12 cellular contexts compared by ENCODE assay signal in the genomic region with DNA sequence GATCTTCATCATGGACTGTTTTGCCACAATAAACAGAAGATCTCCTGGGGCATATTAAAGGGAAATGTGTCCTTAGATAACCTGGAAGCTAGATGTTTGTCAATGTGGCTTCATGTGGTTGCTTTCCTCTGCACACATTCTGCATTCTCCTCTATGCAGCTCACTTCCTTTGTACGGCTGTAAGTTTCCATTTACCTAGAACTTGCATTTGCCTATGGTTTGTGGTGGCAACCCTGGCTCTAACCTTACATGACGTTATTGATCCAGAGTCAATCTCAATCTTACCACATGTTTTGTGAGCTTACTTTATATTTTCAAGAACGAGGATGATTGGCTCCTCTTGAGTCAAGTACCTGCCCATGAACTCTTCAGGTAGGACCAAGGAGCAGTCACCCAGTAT.
DNase-seq lines count a peak whose midpoint lies in the region; ATAC-seq and TF ChIP-seq lines count a peak whose summit lies in the region.
"Had no signal": no experiment of that assay in that cellular context is flagged by ENCODE, and none has a peak within 500 bp of the region (broad histone marks: within the 10 kb centered on the region; RNA-seq: fewer than 3 reads in every experiment).

No MANE protein-coding gene starts in this region.

- H3K9me3 ChIP-seq in IMR-90 (ENCODE audit: control insufficient read depth, insufficient read depth, low read length) (no peaks in the 10 kb centered on the region), parathyroid adenoma (ENCODE audit: control insufficient read depth, low read length) (no peaks in the 10 kb centered on the region), lower lobe of right lung (no peaks in the 10 kb centered on the region)
- H3K9me3 ChIP-seq: colonic mucosa, prostate gland had no signal

- POLR2A ChIA-PET in IMR-90 (lab: Charles Lee; ENCODE audit: unreplicated experiment): no interaction called here

- H2AK9ac ChIP-seq in IMR-90 (replicated peaks; ENCODE audit: low read depth, low read length, poor library complexity): no peak overlapping the region

- BruUV-seq in IMR-90 (replicated peaks; lab: Mats Ljungman, UMichigan): no TSS peak

- H2BK20ac ChIP-seq in IMR-90 (ENCODE audit: low read depth, low read length): no peak overlapping the region

- H4K91ac ChIP-seq in IMR-90 (ENCODE audit: insufficient read depth, low read depth, low read length): no peak overlapping the region

- no CpG with 5 or more reads among the region's 3 CpGs for WGBS in IMR-90 (ENCODE audit: extremely low coverage in 2 of 2, insufficient read length in 1 of 2), 2 experiments

- H2BK120ac ChIP-seq in IMR-90 (ENCODE audit: low read depth, low read length): no peak overlapping the region

- dilution Hi-C loops in IMR-90 (cut with HindIII; ENCODE audit: low sequenced_read_pairs, unreplicated experiment): no loop called here

- DNase-seq in IMR-90: peak; percentile 13
- DNase-seq in lower lobe of right lung: no peak
- DNase-seq in cerebellar cortex (ENCODE audit: low spot score): no peak
- no peak for DNase-seq in kidney tubule cell (ENCODE audit: low spot score)
- no peak for DNase-seq in SW 1271 (lab: John Stamatoyannopoulos, UW)
- DNase-seq: colonic mucosa; stimulated activated CD8-positive, alpha-beta memory T cell treated with anti-CD3 and anti-CD28 coated beads, Interleukin-4, amount 100 ng/mL, for 48 hours had no signal

- no peaks in the 10 kb centered on the region for H3K36me3 ChIP-seq in IMR-90 (ENCODE audit: control insufficient read depth, insufficient read depth, low read length)
- H3K36me3 ChIP-seq in parathyroid adenoma (ENCODE audit: control insufficient read depth, insufficient read depth, low read length): no peaks in the 10 kb centered on the region
- no peaks in the 10 kb centered on the region for H3K36me3 ChIP-seq in lower lobe of right lung
- H3K36me3 ChIP-seq: colonic mucosa, prostate gland had no signal

- no peak overlapping the region for H3K23ac ChIP-seq in IMR-90 (ENCODE audit: low read depth, low read length)

- H3K56ac ChIP-seq in IMR-90 (ENCODE audit: extremely low read depth, insufficient read depth, low read length): no peak overlapping the region

- TF ChIP-seq RAD21 in IMR-90 (IDR thresholded peaks at IDR 0.05; ENCODE audit: low read length): no peak

- TF ChIP-seq CTCF in IMR-90 (conservative IDR thresholded peaks at IDR 0.05; ENCODE audit: low read depth, low read length): no peak
- TF ChIP-seq CTCF in parathyroid adenoma (IDR thresholded peaks at IDR 0.05): no peak
- TF ChIP-seq CTCF in lower lobe of right lung (IDR thresholded peaks at IDR 0.05): no peak

- no peaks in the 10 kb centered on the region for H3K9me1 ChIP-seq in IMR-90 (ENCODE audit: insufficient read depth, low read length)

- in situ Hi-C loops in IMR-90 (cut with MboI; ENCODE audit: low sequenced_read_pairs): no loop called here

- no peaks in the 10 kb centered on the region for H4K20me1 ChIP-seq in IMR-90 (ENCODE audit: insufficient read depth, low read length)

- no peak overlapping the region for H2BK15ac ChIP-seq in IMR-90 (ENCODE audit: low read depth, low read length)

- no peak overlapping the region for H3K4ac ChIP-seq in IMR-90 (ENCODE audit: low read depth, low read length)

- H3K9ac ChIP-seq in IMR-90 (ENCODE audit: low read depth, low read length) (no peak overlapping the region), parathyroid adenoma (no peak overlapping the region)

- ATAC-seq in GM18873 (IDR thresholded peaks at IDR 0.05; ENCODE audit: low FRiP score, unreplicated experiment) (peak; percentile 52), HG02623 (IDR thresholded peaks at IDR 0.05; ENCODE audit: unreplicated experiment) (peak; percentile 69), IMR-90 (ENCODE audit: low read depth) (no peak), lower lobe of right lung (no peak)
- ATAC-seq: HepG2 had no signal

- H3K79me1 ChIP-seq in IMR-90 (ENCODE audit: low read depth in 1 of 2, low read length in 2 of 2): no peaks in the 10 kb centered on the region

- no peak overlapping the region for H3K4me2 ChIP-seq in IMR-90 (ENCODE audit: low read depth, low read length)
- peak overlapping the region; percentile 4 for H3K4me2 ChIP-seq in parathyroid adenoma (ENCODE audit: low read length)

- intact Hi-C loops in IMR-90 (cut with micrococcal nuclease): no loop called here
- intact Hi-C loops in lower lobe of right lung (cut with DNase I): no loop called here

- H3K4me1 ChIP-seq in IMR-90 (ENCODE audit: control insufficient read depth, insufficient read depth, low read length) (peaks cover 2% of the 10 kb centered on the region; the same call in 1 of the 2 replicates), parathyroid adenoma (peaks cover 39% of the 10 kb centered on the region), lower lobe of right lung (no peaks in the 10 kb centered on the region)
- H3K4me1 ChIP-seq: colonic mucosa, prostate gland had no signal

- H2AFZ ChIP-seq in IMR-90 (replicated peaks; ENCODE audit: low read length, poor library complexity): no peak overlapping the region
- peak overlapping the region; percentile 36 for H2AFZ ChIP-seq in parathyroid adenoma

- peaks cover 20% of the 10 kb centered on the region for H3K27me3 ChIP-seq in IMR-90 (ENCODE audit: control insufficient read depth, insufficient read depth, low read length)
- H3K27me3 ChIP-seq in parathyroid adenoma (ENCODE audit: control insufficient read depth, insufficient read depth, low read length): no peaks in the 10 kb centered on the region
- H3K27me3 ChIP-seq in lower lobe of right lung (ENCODE audit: low read depth): no peaks in the 10 kb centered on the region
- H3K27me3 ChIP-seq: colonic mucosa had no signal

- H3K79me2 ChIP-seq in parathyroid adenoma: no peaks in the 10 kb centered on the region

- no peak overlapping the region for H3K27ac ChIP-seq in IMR-90 (ENCODE audit: insufficient read depth, low read length)
- H3K27ac ChIP-seq in parathyroid adenoma: peak overlapping the region; percentile 71
- no peak overlapping the region for H3K27ac ChIP-seq in lower lobe of right lung
- H3K27ac ChIP-seq: colonic mucosa, prostate gland had no signal

- CTCF ChIA-PET in IMR-90 (lab: Yijun Ruan, JAX): interaction anchor here (0.6 to 1.9 kb wide), 2 partner anchors 48 to 1137 kb away, joined by 4 to 9 read pairs; no protein-coding TSS in a partner anchor

- H4K8ac ChIP-seq in IMR-90 (ENCODE audit: low read depth in 2 of 2, low read length in 2 of 2): no peak overlapping the region

- no peak overlapping the region for H2AK5ac ChIP-seq in IMR-90 (ENCODE audit: low read depth, low read length)

- H4K5ac ChIP-seq in IMR-90 (ENCODE audit: low read depth, low read length): no peak overlapping the region

- no peak overlapping the region for H2BK5ac ChIP-seq in IMR-90 (ENCODE audit: low read depth, low read length, poor library complexity, severe bottlenecking)

- no peak overlapping the region for H3K4me3 ChIP-seq in IMR-90 (ENCODE audit: insufficient read depth, low read depth, low read length)
- H3K4me3 ChIP-seq in parathyroid adenoma (ENCODE audit: low read depth, low read length): no peak overlapping the region
- H3K4me3 ChIP-seq in lower lobe of right lung: no peak overlapping the region
- H3K4me3 ChIP-seq: colonic mucosa, prostate gland had no signal

- TF ChIP-seq POLR2A in IMR-90 (IDR thresholded peaks at IDR 0.05; ENCODE audit: low read depth, low read length): no peak

- no peak overlapping the region for H3K18ac ChIP-seq in IMR-90 (ENCODE audit: low read depth, low read length)

- H3K14ac ChIP-seq in IMR-90 (replicated peaks; ENCODE audit: low read depth, low read length): no peak overlapping the region

TF ChIP-seq in IMR-90, 13 proteins besides CTCF, POLR2A, EP300 and RAD21:
- TF ChIP-seq, protein P1, sequence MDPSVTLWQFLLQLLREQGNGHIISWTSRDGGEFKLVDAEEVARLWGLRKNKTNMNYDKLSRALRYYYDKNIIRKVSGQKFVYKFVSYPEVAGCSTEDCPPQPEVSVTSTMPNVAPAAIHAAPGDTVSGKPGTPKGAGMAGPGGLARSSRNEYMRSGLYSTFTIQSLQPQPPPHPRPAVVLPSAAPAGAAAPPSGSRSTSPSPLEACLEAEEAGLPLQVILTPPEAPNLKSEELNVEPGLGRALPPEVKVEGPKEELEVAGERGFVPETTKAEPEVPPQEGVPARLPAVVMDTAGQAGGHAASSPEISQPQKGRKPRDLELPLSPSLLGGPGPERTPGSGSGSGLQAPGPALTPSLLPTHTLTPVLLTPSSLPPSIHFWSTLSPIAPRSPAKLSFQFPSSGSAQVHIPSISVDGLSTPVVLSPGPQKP (IDR thresholded peaks at IDR 0.05; ENCODE audit: borderline replicate concordance, low read depth, low read length): no peak
- TF ChIP-seq CEBPB (IDR thresholded peaks at IDR 0.05; ENCODE audit: low read depth, low read length) (no peak), RFX5 (IDR thresholded peaks at IDR 0.05; ENCODE audit: low read depth, low read length) (no peak), MXI1 (IDR thresholded peaks at IDR 0.05; ENCODE audit: borderline replicate concordance, low read depth, low read length) (no peak), CHD1 (IDR thresholded peaks at IDR 0.05; ENCODE audit: low read depth, low read length) (no peak), FOS (IDR thresholded peaks at IDR 0.05; ENCODE audit: low read depth, low read length) (no peak), MAZ (IDR thresholded peaks at IDR 0.05; ENCODE audit: borderline replicate concordance, low read depth, low read length) (no peak), MAFK (IDR thresholded peaks at IDR 0.05; ENCODE audit: low read depth, low read length) (no peak), BHLHE40 (IDR thresholded peaks at IDR 0.05; ENCODE audit: low read depth, low read length) (no peak)

Comparison
In these comparisons a context has a peak if more than half of its experiments do, and no peak if none do; other contexts are left out.
1. ATAC-seq: peak in GM18873 (single experiment) and HG02623 (single experiment); none in IMR-90 (single experiment) and lower lobe of right lung (0 of 2).